8 cellular contexts compared by ENCODE assay signal in the genomic region with DNA sequence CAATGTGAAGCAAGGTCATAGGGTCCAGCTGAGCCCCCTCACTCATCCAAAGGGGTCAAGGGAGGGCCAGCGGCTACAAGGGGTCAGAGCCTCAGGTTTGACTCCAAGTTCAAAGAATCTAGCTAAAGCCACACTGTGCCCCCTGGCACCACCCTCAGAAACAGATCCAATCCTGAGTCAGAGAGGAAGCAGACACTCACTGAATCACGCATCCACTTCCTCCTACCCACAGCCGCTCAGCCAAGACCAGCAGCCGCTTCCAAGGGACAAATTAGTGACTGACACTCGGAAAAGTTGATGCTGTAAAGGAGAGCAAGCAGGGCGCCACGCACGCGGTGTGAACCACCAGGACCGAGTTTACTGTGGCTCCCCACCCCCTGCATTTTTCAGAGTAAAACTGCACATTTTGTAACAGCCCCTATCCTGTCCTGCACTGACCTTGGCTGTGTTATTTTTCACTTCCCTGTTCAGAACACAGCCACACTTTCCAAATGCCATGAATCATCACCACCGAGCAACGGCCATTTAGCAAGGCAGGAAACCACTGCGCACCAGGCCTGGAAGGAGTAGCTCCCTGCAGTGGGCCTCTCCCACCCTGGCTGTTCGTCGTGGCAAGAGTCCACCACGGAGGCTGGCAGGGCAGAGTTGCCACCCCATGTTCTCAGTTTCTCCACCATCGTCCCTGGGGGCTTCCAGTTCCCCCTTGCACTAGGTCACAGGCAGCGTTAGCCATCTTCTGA.
A peak's percentile ranks its signal among the peaks of the same experiment; 100 is the strongest.
DNase-seq lines count a peak whose midpoint lies in the region; ATAC-seq and TF ChIP-seq lines count a peak whose summit lies in the region.

No MANE protein-coding gene starts in this region.

- H3K4me2 ChIP-seq in DOHH2 (ENCODE audit: low read length), result peak overlapping the region; percentile 50

- ATAC-seq in HG02588 (IDR thresholded peaks at IDR 0.05; ENCODE audit: unreplicated experiment), result peak; percentile 35
- ATAC-seq in upper lobe of right lung, result peak; percentile 79
- no peak for ATAC-seq in GM18858 (IDR thresholded peaks at IDR 0.05; ENCODE audit: unreplicated experiment)

- TF ChIP-seq POLR2A in prostate gland (IDR thresholded peaks at IDR 0.05), result no peak

- no peak for TF ChIP-seq CTCF in DOHH2 (IDR thresholded peaks at IDR 0.05; ENCODE audit: low read depth, low read length, poor library complexity, severe bottlenecking)
- TF ChIP-seq CTCF in RWPE1 (conservative IDR thresholded peaks at IDR 0.05; ENCODE audit: low read depth), result no peak
- no peak for TF ChIP-seq CTCF in prostate gland (IDR thresholded peaks at IDR 0.05)
- no peak for TF ChIP-seq CTCF in upper lobe of right lung (IDR thresholded peaks at IDR 0.05)

- peaks cover 5% of the 10 kb centered on the region; the same call in 1 of the 2 replicates for H3F3A ChIP-seq in DOHH2 (ENCODE audit: control insufficient read depth, insufficient read depth)

- peak; percentile 81 for DNase-seq in RWPE1 (ENCODE audit: low spot score)
- DNase-seq in activated effector memory CD4-positive, alpha-beta T cell treated with anti-CD3 and anti-CD28 coated beads, Interleukin-2, amount 50 U/mL, for 16 hours, result peak; percentile 90
- peak; percentile 64 for DNase-seq in germinal center (ENCODE audit: low spot score)
- DNase-seq in prostate gland (ENCODE audit: low spot score), result no peak
- DNase-seq in upper lobe of right lung, result peak; percentile 85

- POLR2A ChIA-PET in RWPE1 (lab: Yijun Ruan, JAX; ENCODE audit: low non-redundant PET), result interaction anchor here (0.5 kb wide), 1 partner anchor 249 kb away, joined by 3 read pairs; no protein-coding TSS in a partner anchor

- H3K27ac ChIP-seq in DOHH2 (ENCODE audit: low read depth, low read length), result 0 out of 2 replicates have a peak overlapping the region, but pooled peaks have one; percentile 8
- H3K27ac ChIP-seq in RWPE1, result peak overlapping the region; percentile 97
- H3K27ac ChIP-seq in prostate gland, result peak overlapping the region; percentile 74
- H3K27ac ChIP-seq in upper lobe of right lung, result peak overlapping the region; percentile 95

- H3K4me1 ChIP-seq in DOHH2 (ENCODE audit: control insufficient read depth, low read length) (peaks cover 67% of the 10 kb centered on the region), prostate gland (replicated peaks) (peaks cover 18% of the 10 kb centered on the region), upper lobe of right lung (peaks cover 81% of the 10 kb centered on the region)

- intact Hi-C loops in prostate gland (cut with DNase I), result loop anchor here (10.0 kb wide), 1 partner anchor 446 kb away; no protein-coding TSS in a partner anchor
- intact Hi-C loops in upper lobe of right lung (cut with DNase I), result no loop called here

- no peaks in the 10 kb centered on the region for H4K20me1 ChIP-seq in DOHH2 (ENCODE audit: control insufficient read depth, insufficient read depth, low read depth, low read length)

- H3K79me2 ChIP-seq in DOHH2 (ENCODE audit: control insufficient read depth, low read length), result no peaks in the 10 kb centered on the region

- H3K27me3 ChIP-seq in DOHH2 (ENCODE audit: control insufficient read depth, low read length) (no peaks in the 10 kb centered on the region), prostate gland (replicated peaks; ENCODE audit: insufficient read depth) (no peaks in the 10 kb centered on the region), upper lobe of right lung (no peaks in the 10 kb centered on the region)

- 59% methylated on average over 18 of the region's 18 CpGs for WGBS in prostate gland

- peak overlapping the region; percentile 23 for H3K4me3 ChIP-seq in DOHH2 (ENCODE audit: low read length)
- no peak overlapping the region for H3K4me3 ChIP-seq in prostate gland
- H3K4me3 ChIP-seq in upper lobe of right lung, result peak overlapping the region; percentile 13

- H3K9me2 ChIP-seq in DOHH2 (replicated peaks; ENCODE audit: control insufficient read depth, low read length), result no peaks in the 10 kb centered on the region

- CTCF ChIA-PET in RWPE1 (lab: Yijun Ruan, JAX), result interaction anchor here (0.6 kb wide), 1 partner anchor 49 kb away, joined by 3 read pairs; no protein-coding TSS in a partner anchor

- H3K9me3 ChIP-seq in DOHH2 (ENCODE audit: control insufficient read depth, insufficient read depth, low read length) (no peaks in the 10 kb centered on the region), prostate gland (no peaks in the 10 kb centered on the region), upper lobe of right lung (no peaks in the 10 kb centered on the region)

- H3K36me3 ChIP-seq in DOHH2 (ENCODE audit: control insufficient read depth, low read length), result no peaks in the 10 kb centered on the region
- H3K36me3 ChIP-seq in prostate gland, result no peaks in the 10 kb centered on the region
- H3K36me3 ChIP-seq in upper lobe of right lung, result no peaks in the 10 kb centered on the region

Comparison
In these comparisons a context has a peak if more than half of its experiments do, and no peak if none do; other contexts are left out.
1. H3K27ac ChIP-seq: peak in every context shown above with its lines; median percentile 97 in RWPE1; 95 in upper lobe of right lung; 74 in prostate gland; 8 in DOHH2.
2. H3K4me3 ChIP-seq: peak in DOHH2 (single experiment) and upper lobe of right lung (single experiment); none in prostate gland (0 of 2).